ENCODE assay signal across 8 cellular contexts in genomic region chr1:182588460-182589396, GRCh38. TPM values are rescaled to one million over a fixed set of nuclear protein-coding genes. Genes with fewer than 3 reads are reported as not detected.
DNase-seq lines count a peak whose midpoint lies in the region; ATAC-seq and TF ChIP-seq lines count a peak whose summit lies in the region.

A gene with protein sequence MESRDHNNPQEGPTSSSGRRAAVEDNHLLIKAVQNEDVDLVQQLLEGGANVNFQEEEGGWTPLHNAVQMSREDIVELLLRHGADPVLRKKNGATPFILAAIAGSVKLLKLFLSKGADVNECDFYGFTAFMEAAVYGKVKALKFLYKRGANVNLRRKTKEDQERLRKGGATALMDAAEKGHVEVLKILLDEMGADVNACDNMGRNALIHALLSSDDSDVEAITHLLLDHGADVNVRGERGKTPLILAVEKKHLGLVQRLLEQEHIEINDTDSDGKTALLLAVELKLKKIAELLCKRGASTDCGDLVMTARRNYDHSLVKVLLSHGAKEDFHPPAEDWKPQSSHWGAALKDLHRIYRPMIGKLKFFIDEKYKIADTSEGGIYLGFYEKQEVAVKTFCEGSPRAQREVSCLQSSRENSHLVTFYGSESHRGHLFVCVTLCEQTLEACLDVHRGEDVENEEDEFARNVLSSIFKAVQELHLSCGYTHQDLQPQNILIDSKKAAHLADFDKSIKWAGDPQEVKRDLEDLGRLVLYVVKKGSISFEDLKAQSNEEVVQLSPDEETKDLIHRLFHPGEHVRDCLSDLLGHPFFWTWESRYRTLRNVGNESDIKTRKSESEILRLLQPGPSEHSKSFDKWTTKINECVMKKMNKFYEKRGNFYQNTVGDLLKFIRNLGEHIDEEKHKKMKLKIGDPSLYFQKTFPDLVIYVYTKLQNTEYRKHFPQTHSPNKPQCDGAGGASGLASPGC (minus strand): TSS chr1:182589256. CDS start chr1:182586806, 2,450 bp downstream.

- peak within 1 kb of the TSS; percentile 98 for H3K27ac Mint-ChIP-seq in activated naive CD8-positive, alpha-beta T cell treated with anti-CD3 and anti-CD28 coated beads, Interleukin-2, amount 10 ng/mL, durations not matched to agents 7 days and 5 days
- H3K27ac Mint-ChIP-seq in osteocyte (ENCODE audit: unreplicated experiment), result peak within 1 kb of the TSS; percentile 96

- TF ChIP-seq POLR2A in vagina (IDR thresholded peaks at IDR 0.05), result no peak

- in situ Hi-C loops in SK-MEL-5 (cut with HindIII; ENCODE audit: low pct_unique_long_range_greater_than_20kb, low sequenced_read_pairs), result no loop called here

- POLR2A ChIA-PET in activated naive CD8-positive, alpha-beta T cell treated with anti-CD3 and anti-CD28 coated beads, Interleukin-2, amount 10 ng/mL, durations not matched to agents 7 days and 5 days (lab: Charles Lee), result interaction anchor here (1.1 kb wide), 1 partner anchor 251 kb away, joined by 3 read pairs; no protein-coding TSS in a partner anchor

- TF ChIP-seq CTCF in osteocyte (IDR thresholded peaks at IDR 0.05) (no peak), vagina (IDR thresholded peaks at IDR 0.05) (no peak)

- no peaks in the 10 kb centered on the region for H3K9me3 ChIP-seq in vagina

- H3K4me1 ChIP-seq in vagina, result peaks cover 33% of the 10 kb centered on the region

- H3K27ac ChIP-seq in vagina, result peak within 1 kb of the TSS; percentile 94

- H3K36me3 ChIP-seq in vagina, result no peaks in the 10 kb centered on the region

- H3K4me3 Mint-ChIP-seq in activated naive CD8-positive, alpha-beta T cell treated with anti-CD3 and anti-CD28 coated beads, Interleukin-2, amount 10 ng/mL, durations not matched to agents 7 days and 5 days, result peak within 1 kb of the TSS; percentile 90
- H3K4me3 Mint-ChIP-seq in osteocyte (ENCODE audit: unreplicated experiment), result peak within 1 kb of the TSS; percentile 96

- peaks cover 24% of the 10 kb centered on the region for H3K36me3 Mint-ChIP-seq in activated naive CD8-positive, alpha-beta T cell treated with anti-CD3 and anti-CD28 coated beads, Interleukin-2, amount 10 ng/mL, durations not matched to agents 7 days and 5 days
- peaks cover 3% of the 10 kb centered on the region for H3K36me3 Mint-ChIP-seq in osteocyte (ENCODE audit: unreplicated experiment)

- DNase-seq in COLO668 (lab: John Stamatoyannopoulos, UW; ENCODE audit: unreplicated experiment), result peak; percentile 39
- peak; percentile 80 for DNase-seq in SK-MEL-5 (ENCODE audit: low read depth, low spot score)
- peak; percentile 57 for DNase-seq in activated naive CD8-positive, alpha-beta T cell treated with anti-CD3 and anti-CD28 coated beads, Interleukin-2, amount 10 ng/mL, durations not matched to agents 7 days and 5 days
- peak; percentile 84 for DNase-seq in Right ventricle myocardium superior
- peak; percentile 85 for DNase-seq in osteocyte (ENCODE audit: extremely low spot score, unreplicated experiment)
- DNase-seq in vagina (ENCODE audit: extremely low spot score in 2 of 2), result peak in 1 of 2 donors; percentile 95

- ATAC-seq in GM19328 (IDR thresholded peaks at IDR 0.05; ENCODE audit: unreplicated experiment) (peak; percentile 74), HG03439 (IDR thresholded peaks at IDR 0.05; ENCODE audit: unreplicated experiment) (peak; percentile 87), Right ventricle myocardium superior (ENCODE audit: poor library complexity) (peak; percentile 94)
- peak; percentile 88 for ATAC-seq in activated naive CD8-positive, alpha-beta T cell treated with anti-CD3 and anti-CD28 coated beads, Interleukin-2, amount 10 ng/mL, durations not matched to agents 7 days and 5 days (ENCODE audit: low read depth)

- H3K4me1 Mint-ChIP-seq in activated naive CD8-positive, alpha-beta T cell treated with anti-CD3 and anti-CD28 coated beads, Interleukin-2, amount 10 ng/mL, durations not matched to agents 7 days and 5 days, result peaks cover 19% of the 10 kb centered on the region
- H3K4me1 Mint-ChIP-seq in osteocyte (ENCODE audit: unreplicated experiment), result peaks cover 13% of the 10 kb centered on the region

- intact Hi-C loops in Right ventricle myocardium superior (cut with DNase I) (no loop called here), vagina (cut with DNase I) (no loop called here)

- H3K9me3 Mint-ChIP-seq in activated naive CD8-positive, alpha-beta T cell treated with anti-CD3 and anti-CD28 coated beads, Interleukin-2, amount 10 ng/mL, durations not matched to agents 7 days and 5 days, result no peaks in the 10 kb centered on the region
- H3K9me3 Mint-ChIP-seq in osteocyte (ENCODE audit: unreplicated experiment), result no peaks in the 10 kb centered on the region

- H3K27me3 Mint-ChIP-seq in activated naive CD8-positive, alpha-beta T cell treated with anti-CD3 and anti-CD28 coated beads, Interleukin-2, amount 10 ng/mL, durations not matched to agents 7 days and 5 days, result peaks cover 6% of the 10 kb centered on the region
- H3K27me3 Mint-ChIP-seq in osteocyte (ENCODE audit: unreplicated experiment), result peaks cover 9% of the 10 kb centered on the region

- peak within 1 kb of the TSS; percentile 60 to 65 for H3K4me3 ChIP-seq in vagina

- H3K27me3 ChIP-seq in vagina, result no peaks in the 10 kb centered on the region

RNA-seq across cellular contexts. Expression of the gene that starts here (rescaled TPM):
- total RNA-seq in SK-MEL-5 (2014; rRNA removed; shearing (Covaris generic)), result 5.6 and 6.6 TPM in 2 replicates
- 3.8 and 4.9 TPM in 2 replicates for polyA plus RNA-seq in SK-MEL-5 (2015; cell fraction: cytosol; rRNA removed)
- 10.0 and 11.1 TPM in 2 replicates for polyA plus RNA-seq in SK-MEL-5 (2015; cell fraction: nucleus; rRNA removed)
- 10 to 100 TPM; 11.4 to 13.2 TPM for total RNA-seq in activated naive CD8-positive, alpha-beta T cell treated with anti-CD3 and anti-CD28 coated beads, Interleukin-2, amount 10 ng/mL, durations not matched to agents 7 days and 5 days
- total RNA-seq in Right ventricle myocardium superior (3.3 TPM), osteocyte (4.2 and 4.5 TPM in 2 replicates), vagina (5.4 TPM)
